ENCODE assay signal across 13 cellular contexts in genomic region chr15:69979783-69980182, GRCh38.
DNase-seq lines count a peak whose midpoint lies in the region; ATAC-seq, FAIRE-seq and TF ChIP-seq lines count a peak whose summit lies in the region.
"Had no signal": no experiment of that assay in that cellular context is flagged by ENCODE, and none has a peak within 500 bp of the region (broad histone marks: within the 10 kb centered on the region; RNA-seq: fewer than 3 reads in every experiment).

No MANE protein-coding gene starts in this region.

- no peak for TF ChIP-seq POLR2A in GM12891 (IDR thresholded peaks at IDR 0.05; ENCODE audit: low read depth, low read length)

- peak; percentile 87 for ATAC-seq in GM19395 (IDR thresholded peaks at IDR 0.05; ENCODE audit: unreplicated experiment)
- ATAC-seq in HG02938 (IDR thresholded peaks at IDR 0.05; ENCODE audit: unreplicated experiment): peak; percentile 78
- ATAC-seq: activated CD8-positive, alpha-beta memory T cell treated with anti-CD3 and anti-CD28 coated beads, Interleukin-2, amount 10 ng/mL, durations not matched to agents 7 days and 5 days; T-cell had no signal

- intact Hi-C loops in ascending aorta (cut with DNase I): no loop called here

- no peaks in the 10 kb centered on the region for H3K36me3 ChIP-seq in ascending aorta
- H3K36me3 ChIP-seq: cardiac muscle cell, HAP-1 had no signal

- no peak overlapping the region for H3K4me3 ChIP-seq in ascending aorta
- H3K4me3 ChIP-seq: cardiac muscle cell, HAP-1 had no signal

- no peak overlapping the region for H3K27ac ChIP-seq in ascending aorta
- H3K27ac ChIP-seq: cardiac muscle cell had no signal

- TF ChIP-seq CTCF in ascending aorta (IDR thresholded peaks at IDR 0.05): no peak

- peak; percentile 97 for FAIRE-seq in GM12891 (lab: Jason Lieb, UNC)
- FAIRE-seq: small intestine had no signal

- H3K27me3 ChIP-seq in ascending aorta: no peaks in the 10 kb centered on the region

- H3K4me1 ChIP-seq in ascending aorta: no peaks in the 10 kb centered on the region
- H3K4me1 ChIP-seq: HAP-1 had no signal

- no peaks in the 10 kb centered on the region for H3K9me3 ChIP-seq in ascending aorta
- H3K9me3 ChIP-seq: HAP-1 had no signal

- DNase-seq in GM12891 (ENCODE audit: insufficient read length, low spot score) (peak; percentile 60), NCI-H526 (lab: John Stamatoyannopoulos, UW) (peak; percentile 87 to 94), DMS79 treated with DMSO at 0.1 percent for 48 hours (lab: John Stamatoyannopoulos, UW) (no peak), hepatic stellate cell (ENCODE audit: low spot score) (no peak), ascending aorta (ENCODE audit: low spot score in 2 of 2) (no peak)
- DNase-seq in stimulated activated CD4-positive, alpha-beta T cell treated with anti-CD3 and anti-CD28 coated beads, Interleukin-12 subunit alpha, Interleukin-12 subunit beta, amount 100 ng/mL, for 4 hours: no peak
- DNase-seq: activated CD8-positive, alpha-beta memory T cell treated with anti-CD3 and anti-CD28 coated beads, Interleukin-2, amount 10 ng/mL, durations not matched to agents 7 days and 5 days; small intestine had no signal

TF ChIP-seq in GM12891, 5 proteins besides CTCF, POLR2A, EP300 and RAD21:
- peak; percentile 97 for TF ChIP-seq POU2F2 (IDR thresholded peaks at IDR 0.05; ENCODE audit: low read depth, low read length)
- TF ChIP-seq TAF1 (IDR thresholded peaks at IDR 0.05; ENCODE audit: low read depth, low read length): no peak

Comparison
In these comparisons a context has a peak if more than half of its experiments do, and no peak if none do; other contexts are left out.
1. DNase-seq: peak in GM12891 (single experiment) and NCI-H526 (2 of 2); none in DMS79 treated with DMSO at 0.1 percent for 48 hours (single experiment), stimulated activated CD4-positive, alpha-beta T cell treated with anti-CD3 and anti-CD28 coated beads, Interleukin-12 subunit alpha, Interleukin-12 subunit beta, amount 100 ng/mL, for 4 hours (single experiment), hepatic stellate cell (single experiment) and ascending aorta (0 of 2).